Comparison of ENCODE assay signal across 16 cellular contexts in genomic region chr13:60260440-60260839, GRCh38.
DNase-seq lines count a peak whose midpoint lies in the region; ATAC-seq and TF ChIP-seq lines count a peak whose summit lies in the region.
"Had no signal": no experiment of that assay in that cellular context is flagged by ENCODE, and none has a peak within 500 bp of the region (broad histone marks: within the 10 kb centered on the region; RNA-seq: fewer than 3 reads in every experiment).

No MANE protein-coding gene starts in this region.

- no peak overlapping the region for H3K27ac Mint-ChIP-seq in activated naive CD4-positive, alpha-beta T cell treated with anti-CD3 and anti-CD28 coated beads, Interleukin-2, amount 50 U/mL, for 72 hours
- H3K27ac Mint-ChIP-seq: activated naive CD4-positive, alpha-beta T cell treated with anti-CD3 and anti-CD28 coated beads for 36 hours had no signal

- H4K20me1 ChIP-seq in Karpas-422 (ENCODE audit: insufficient read depth, low read depth, low read length): no peaks in the 10 kb centered on the region

- no peak overlapping the region for H2AFZ ChIP-seq in Karpas-422 (ENCODE audit: low read length)

- H3K9me3 Mint-ChIP-seq in activated naive CD4-positive, alpha-beta T cell treated with anti-CD3 and anti-CD28 coated beads, Interleukin-2, amount 50 U/mL, for 72 hours: peaks cover under 1 to 4% of the 10 kb centered on the region in 2 donors
- H3K9me3 Mint-ChIP-seq: activated naive CD4-positive, alpha-beta T cell treated with anti-CD3 and anti-CD28 coated beads for 36 hours had no signal

- H3K4me2 ChIP-seq in Karpas-422 (ENCODE audit: low read depth, low read length, poor library complexity, severe bottlenecking): no peak overlapping the region

- H3K27me3 ChIP-seq in Karpas-422 (ENCODE audit: low read length) (no peaks in the 10 kb centered on the region), brain microvascular endothelial cell (replicated peaks) (no peaks in the 10 kb centered on the region)
- H3K27me3 ChIP-seq: Peyer's patch, upper lobe of left lung had no signal

- in situ Hi-C loops in brain microvascular endothelial cell (cut with HindIII; ENCODE audit: low pct_ligation_motif_present, low sequenced_read_pairs): no loop called here

- H3K36me3 ChIP-seq in Karpas-422 (ENCODE audit: insufficient read depth, low read length): no peaks in the 10 kb centered on the region
- H3K36me3 ChIP-seq in brain microvascular endothelial cell (replicated peaks): no peaks in the 10 kb centered on the region
- H3K36me3 ChIP-seq: Peyer's patch, upper lobe of left lung had no signal

- no peak overlapping the region for H3K9ac ChIP-seq in Karpas-422 (ENCODE audit: low read length)

- no peaks in the 10 kb centered on the region for H3K9me3 ChIP-seq in Karpas-422 (ENCODE audit: low read length)
- H3K9me3 ChIP-seq: Peyer's patch, upper lobe of left lung had no signal

- peak; percentile 25 for TF ChIP-seq CTCF in brain microvascular endothelial cell (IDR thresholded peaks at IDR 0.05; ENCODE audit: low read depth, low read length, missing control alignments)

- H3K36me3 Mint-ChIP-seq in activated naive CD4-positive, alpha-beta T cell treated with anti-CD3 and anti-CD28 coated beads, Interleukin-2, amount 50 U/mL, for 72 hours: no peaks in the 10 kb centered on the region

- no peaks in the 10 kb centered on the region for H3K4me1 ChIP-seq in Karpas-422 (ENCODE audit: low read length)
- H3K4me1 ChIP-seq: Peyer's patch, upper lobe of left lung had no signal

- H3K27ac ChIP-seq in Karpas-422 (ENCODE audit: low read length) (no peak overlapping the region), brain microvascular endothelial cell (no peak overlapping the region)
- H3K27ac ChIP-seq: Peyer's patch, upper lobe of left lung had no signal

- no peaks in the 10 kb centered on the region for H3K9me2 ChIP-seq in Karpas-422 (replicated peaks; ENCODE audit: insufficient read depth, low read length)

- no peak for ATAC-seq in activated naive CD4-positive, alpha-beta T cell treated with anti-CD3 and anti-CD28 coated beads, Interleukin-2, amount 50 U/mL, for 72 hours
- ATAC-seq: esophagus mucosa; stimulated activated naive CD8-positive, alpha-beta T cell treated with anti-CD3 and anti-CD28 coated beads, Interleukin-15, Interleukin-2, amounts not matched to agents 100 U/mL and 50 U/mL, for 24 hours had no signal

- no peaks in the 10 kb centered on the region for H3K79me2 ChIP-seq in Karpas-422 (ENCODE audit: low read length)

- peak; percentile 0 for DNase-seq in DMS53 (lab: John Stamatoyannopoulos, UW)
- DNase-seq in DMS53 treated with DMSO at 0.1 percent for 48 hours (lab: John Stamatoyannopoulos, UW; ENCODE audit: unreplicated experiment): no peak
- DNase-seq in Karpas-422: peak; percentile 49
- DNase-seq in brain microvascular endothelial cell: no peak
- DNase-seq in islet precursor cell: peak; percentile 61
- DNase-seq in anterior cingulate cortex (lab: John Stamatoyannopoulos, UW): no peak
- no peak for DNase-seq in NOMO-1 treated with DMSO at 0.1 percent for 48 hours (lab: John Stamatoyannopoulos, UW; ENCODE audit: unreplicated experiment)
- no peak for DNase-seq in activated naive CD4-positive, alpha-beta T cell treated with anti-CD3 and anti-CD28 coated beads, Interleukin-2, amount 50 U/mL, for 72 hours (ENCODE audit: low spot score in 2 of 2)
- DNase-seq: activated CD4-positive, alpha-beta T cell treated with anti-CD3 and anti-CD28 coated beads, Interleukin-2, amount 50 U/mL, for 1 hour; activated naive CD4-positive, alpha-beta T cell treated with anti-CD3 and anti-CD28 coated beads for 36 hours; C1 segment of cervical spinal cord; DMS 273 treated with DMSO at 0.1 percent for 48 hours; Peyer's patch; stimulated activated naive CD8-positive, alpha-beta T cell treated with anti-CD3 and anti-CD28 coated beads, Interleukin-15, Interleukin-2, amounts not matched to agents 100 U/mL and 50 U/mL, for 24 hours; upper lobe of left lung had no signal

- H3K4me3 ChIP-seq in Karpas-422 (ENCODE audit: low read length): no peak overlapping the region
- no peak overlapping the region for H3K4me3 ChIP-seq in brain microvascular endothelial cell (ENCODE audit: low read depth, low read length)
- H3K4me3 ChIP-seq: Peyer's patch, upper lobe of left lung had no signal

Comparison
In these comparisons a context has a peak if more than half of its experiments do, and no peak if none do; other contexts are left out.
1. DNase-seq: peak in DMS53 (single experiment), Karpas-422 (single experiment) and islet precursor cell (single experiment); none in DMS53 treated with DMSO at 0.1 percent for 48 hours (single experiment), brain microvascular endothelial cell (single experiment), anterior cingulate cortex (0 of 58), NOMO-1 treated with DMSO at 0.1 percent for 48 hours (single experiment) and activated naive CD4-positive, alpha-beta T cell treated with anti-CD3 and anti-CD28 coated beads, Interleukin-2, amount 50 U/mL, for 72 hours (0 of 2).